ENCODE assay signal across 21 cellular contexts in the genomic region with DNA sequence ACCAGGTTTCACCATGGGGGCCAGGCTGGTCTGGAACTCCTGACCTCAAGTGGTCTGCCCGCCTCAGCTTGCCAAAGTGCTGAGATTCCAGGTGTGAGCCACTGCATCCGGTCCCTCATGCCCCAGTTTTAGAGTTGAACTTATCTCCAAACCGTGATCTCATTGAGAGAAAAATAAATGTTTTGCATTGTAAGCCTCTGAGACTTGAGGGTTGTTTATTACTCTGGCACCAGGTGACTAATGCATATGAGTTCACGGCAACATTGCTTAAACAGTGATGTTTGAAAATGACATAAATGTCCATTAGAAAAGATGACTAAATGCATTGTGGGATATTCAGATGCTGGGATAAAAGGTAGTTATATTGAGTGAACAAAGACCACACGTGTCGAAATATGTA.
"Had no signal": no experiment of that assay in that cellular context is flagged by ENCODE, and none has a peak within 500 bp of the region (broad histone marks: within the 10 kb centered on the region; RNA-seq: fewer than 3 reads in every experiment).

No MANE protein-coding gene starts in this region.

- H3K27ac ChIP-seq: ascending aorta, esophagus squamous epithelium, hepatocyte, neural progenitor cell, prostate gland, skin epidermis, tibial nerve, uterus had no signal

- ATAC-seq: right cardiac atrium had no signal

- H3K36me3 ChIP-seq: ascending aorta, esophagus squamous epithelium, neural progenitor cell, prostate gland, tibial nerve, uterus had no signal

- H3K4me1 ChIP-seq: ascending aorta, esophagus squamous epithelium, neural progenitor cell, prostate gland, uterus had no signal

- H3K27me3 ChIP-seq: ascending aorta, esophagus squamous epithelium, hepatocyte, neural progenitor cell, tibial nerve, uterus had no signal

- DNase-seq: activated CD4-positive, alpha-beta T cell treated with anti-CD3 and anti-CD28 coated beads, Interleukin-2, amount 50 U/mL, for 1 hour; activated CD4-positive, CD25-positive, alpha-beta regulatory T cell treated with anti-CD3 and anti-CD28 coated beads, Interleukin-2, amount 50 U/mL, for 72 hours; activated CD8-positive, alpha-beta memory T cell treated with anti-CD3 and anti-CD28 coated beads for 24 hours; activated CD8-positive, alpha-beta memory T cell treated with anti-CD3 and anti-CD28 coated beads, Interleukin-2, amount 50 U/mL, for 48 hours; activated effector memory CD4-positive, alpha-beta T cell treated with anti-CD3 and anti-CD28 coated beads, Interleukin-2, amount 50 U/mL, for 16 hours; activated naive CD4-positive, alpha-beta T cell treated with anti-CD3 and anti-CD28 coated beads, Interleukin-2, amount 50 U/mL, for 16 hours; activated T-cell treated with anti-CD3 and anti-CD28 coated beads, Interleukin-2, amount 50 U/mL, for 48 hours; effector memory CD4-positive, alpha-beta T cell; esophagus squamous epithelium; foreskin fibroblast; naive B cell; right cardiac atrium; T-helper 1 cell; T-helper 9 cell; uterus had no signal

- H3K4me3 ChIP-seq: ascending aorta, esophagus squamous epithelium, hepatocyte, neural progenitor cell, prostate gland, skin epidermis, tibial nerve, uterus had no signal

- H3K9me3 ChIP-seq: ascending aorta, esophagus squamous epithelium, prostate gland, tibial nerve, uterus had no signal
